1 cellular context compared by ENCODE assay signal in genomic region chr12:71664411-71665108, GRCh38.
TF ChIP-seq lines count a peak whose summit lies in the region.

No MANE protein-coding gene starts in this region.

TF ChIP-seq in K562, 482 proteins besides CTCF, POLR2A, EP300 and RAD21 (continues in another document):
- TF ChIP-seq NKRF (IDR thresholded peaks at IDR 0.05; ENCODE audit: borderline replicate concordance) = 0 out of 2 replicates have a peak, but pooled peaks have one; percentile 64
- TF ChIP-seq MYNN (IDR thresholded peaks at IDR 0.05) = no peak
- no peak for TF ChIP-seq MYNN (CRISPR knock-in tag; IDR thresholded peaks at IDR 0.05)
- TF ChIP-seq ZBTB5 (IDR thresholded peaks at IDR 0.05) = no peak
- 0 out of 4 replicates have a peak, but pooled peaks of 1 of the 2 experiments have one; percentile 3 for TF ChIP-seq RCOR1 (IDR thresholded peaks at IDR 0.05; ENCODE audit: borderline replicate concordance in 1 of 2, low read depth in 2 of 2, low read length in 2 of 2)
- TF ChIP-seq ZEB2 (IDR thresholded peaks at IDR 0.05) = 0 out of 2 replicates have a peak, but pooled peaks have one; percentile 25
- no peak for TF ChIP-seq LARP7 (IDR thresholded peaks at IDR 0.05)
- no peak for TF ChIP-seq TGIF2 (CRISPR knock-in tag; IDR thresholded peaks at IDR 0.05)
- no peak for TF ChIP-seq NR0B1 (IDR thresholded peaks at IDR 0.05; ENCODE audit: partially characterized antibody)
- TF ChIP-seq ATF2 (CRISPR knock-in tag; IDR thresholded peaks at IDR 0.05) = no peak
- TF ChIP-seq PTTG1 (tag; IDR thresholded peaks at IDR 0.05; ENCODE audit: low read depth) = no peak
- TF ChIP-seq ZBTB2 (IDR thresholded peaks at IDR 0.05) = no peak
- no peak for TF ChIP-seq ZNF75A (CRISPR knock-in tag; IDR thresholded peaks at IDR 0.05)
- TF ChIP-seq ETS1 (conservative IDR thresholded peaks at IDR 0.05; ENCODE audit: control insufficient read depth, low read depth, low read length) = no peak
- no peak for TF ChIP-seq ZMIZ1 (IDR thresholded peaks at IDR 0.05; ENCODE audit: low read depth in 2 of 2, low read length in 2 of 2)
- no peak for TF ChIP-seq ZNF778 (CRISPR knock-in tag; IDR thresholded peaks at IDR 0.05)
- 0 out of 2 replicates have a peak, but pooled peaks have one; percentile 12 for TF ChIP-seq HMGXB4 (CRISPR knock-in tag; IDR thresholded peaks at IDR 0.05)
- TF ChIP-seq HDAC8 (tag; IDR thresholded peaks at IDR 0.05) = no peak
- no peak for TF ChIP-seq ARID3A (IDR thresholded peaks at IDR 0.05; ENCODE audit: borderline replicate concordance, low read depth, low read length)
- 0 out of 2 replicates have a peak, but pooled peaks have one; percentile 61 for TF ChIP-seq MTA3 (IDR thresholded peaks at IDR 0.05; ENCODE audit: borderline replicate concordance)
- TF ChIP-seq BACH1 (tag; IDR thresholded peaks at IDR 0.05) = 0 out of 2 replicates have a peak, but pooled peaks have one; percentile 22
- TF ChIP-seq ZNF740 (CRISPR knock-in tag; IDR thresholded peaks at IDR 0.05) = no peak
- no peak for TF ChIP-seq ZNF740 (tag; IDR thresholded peaks at IDR 0.05)
- TF ChIP-seq ZC3H8 (IDR thresholded peaks at IDR 0.05) = no peak
- TF ChIP-seq TAF1 (IDR thresholded peaks at IDR 0.05; ENCODE audit: control insufficient read depth, extremely low read depth, insufficient read depth, low read length, severe bottlenecking) = peak; percentile 0
- TF ChIP-seq FOXA3 (CRISPR knock-in tag; conservative IDR thresholded peaks at IDR 0.05 in 1 of 2, IDR thresholded peaks at IDR 0.05 in 1 of 2) = 0 out of 4 replicates have a peak, but pooled peaks of 1 of the 2 experiments have one; percentile 8
- TF ChIP-seq ARNT (IDR thresholded peaks at IDR 0.05) = 0 out of 4 replicates have a peak, but pooled peaks of 1 of the 2 experiments have one; percentile 5
- no peak for TF ChIP-seq HDGF (IDR thresholded peaks at IDR 0.05)
- 0 out of 2 replicates have a peak, but pooled peaks have one; percentile 14 for TF ChIP-seq BCOR (IDR thresholded peaks at IDR 0.05)
- TF ChIP-seq SMARCE1 (IDR thresholded peaks at IDR 0.05) = 0 out of 2 replicates have a peak, but pooled peaks have one; percentile 25
- TF ChIP-seq ARID2 (IDR thresholded peaks at IDR 0.05) = no peak
- peak; percentile 52 for TF ChIP-seq CHD1 (IDR thresholded peaks at IDR 0.05; ENCODE audit: low read length)
- no peak for TF ChIP-seq IRF9 (tag; IDR thresholded peaks at IDR 0.05)
- no peak for TF ChIP-seq HES1 (IDR thresholded peaks at IDR 0.05; ENCODE audit: low read depth)
- no peak for TF ChIP-seq RB1 (IDR thresholded peaks at IDR 0.05; ENCODE audit: low read depth)
- TF ChIP-seq ZNF57 (CRISPR knock-in tag; IDR thresholded peaks at IDR 0.05) = no peak
- no peak for TF ChIP-seq STAT5B (CRISPR knock-in tag; IDR thresholded peaks at IDR 0.05)
- no peak for TF ChIP-seq NR2F6 (CRISPR knock-in tag; IDR thresholded peaks at IDR 0.05)
- TF ChIP-seq SAP30 (IDR thresholded peaks at IDR 0.05; ENCODE audit: borderline replicate concordance, insufficient read depth, low read depth, low read length, poor library complexity, severe bottlenecking) = peak; percentile 85
